ENCODE assay signal across 16 cellular contexts in genomic region chr3:131356006-131356405, GRCh38. TPM values are rescaled to one million over a fixed set of nuclear protein-coding genes. Genes with fewer than 3 reads are reported as not detected.
DNase-seq lines count a peak whose midpoint lies in the region; ATAC-seq and TF ChIP-seq lines count a peak whose summit lies in the region.
"Had no signal": no experiment of that assay in that cellular context is flagged by ENCODE, and none has a peak within 500 bp of the region (broad histone marks: within the 10 kb centered on the region; RNA-seq: fewer than 3 reads in every experiment).

No MANE protein-coding gene starts in this region.

- H3K4me3 ChIP-seq in MG63 (no peak overlapping the region), fibroblast of villous mesenchyme (ENCODE audit: low read depth, low read length) (no peak overlapping the region)
- H3K4me3 ChIP-seq: SJCRH30 had no signal

- peak; percentile 33 for DNase-seq in AG08395 (ENCODE audit: low spot score)
- DNase-seq in EL = peak; percentile 90
- peak; percentile 34 for DNase-seq in MG63
- DNase-seq in fibroblast of villous mesenchyme (ENCODE audit: low read depth) = peak; percentile 2
- DNase-seq in NCI-H128 (lab: John Stamatoyannopoulos, UW; ENCODE audit: unreplicated experiment) = no peak
- DNase-seq in NCI-H1436 (lab: John Stamatoyannopoulos, UW) = no peak
- DNase-seq in T-cell = no peak
- DNase-seq: GOT3, Karpas-422, NCI-H1417, NCI-H1930, NCI-H2171, NCI-H446, NCI-H69, SJCRH30 had no signal

- no peak overlapping the region for H3K4me3 Mint-ChIP-seq in T-cell

- no peak overlapping the region for H3K27ac Mint-ChIP-seq in T-cell

- peaks cover under 1 to 2% (median under 1%) of the 10 kb centered on the region in 3 donors for H3K4me1 Mint-ChIP-seq in T-cell

- H3K9me3 ChIP-seq in MG63 = no peaks in the 10 kb centered on the region
- H3K9me3 ChIP-seq: SJCRH30 had no signal

- TF ChIP-seq CTCF in fibroblast of villous mesenchyme (IDR thresholded peaks at IDR 0.05; ENCODE audit: insufficient read depth, low read depth, low read length) = no peak

- CTCF ChIA-PET in T-cell (lab: Charles Lee) = no interaction called here

- ATAC-seq in T-cell (replicated peaks in 1 of 4) (no peak), HG02852 (IDR thresholded peaks at IDR 0.05; ENCODE audit: unreplicated experiment) (no peak)

- H3K9me3 Mint-ChIP-seq in T-cell = no peaks in the 10 kb centered on the region

- no peaks in the 10 kb centered on the region for H3K36me3 Mint-ChIP-seq in T-cell

- H3K27me3 Mint-ChIP-seq in T-cell = peaks cover 15 to 23% of the 10 kb centered on the region in 2 donors

- POLR2A ChIA-PET in T-cell (lab: Charles Lee) = no interaction called here

- H3K36me3 ChIP-seq in MG63 = no peaks in the 10 kb centered on the region
- H3K36me3 ChIP-seq: SJCRH30 had no signal

- no peaks in the 10 kb centered on the region for H3K27me3 ChIP-seq in MG63
- H3K27me3 ChIP-seq: SJCRH30 had no signal

RNA-seq across cellular contexts. Expression of gene NUDT16, which starts 25.6 kb away (rescaled TPM):
- total RNA-seq in MG63 (2014; rRNA removed; shearing (Covaris generic); ENCODE audit: low replicate concordance) = 14.3 and 18.2 TPM in 2 replicates
- 7.3 and 10.0 TPM in 2 replicates for total RNA-seq in fibroblast of villous mesenchyme
- 10 to 100 TPM in 3 of 5 donors, 1 to 10 TPM in 2; 6.7 to 13.5 (median 12.8) TPM for total RNA-seq in T-cell

Comparison
In these comparisons a context has a peak if more than half of its experiments do, and no peak if none do; other contexts are left out.
1. DNase-seq: peak in AG08395 (single experiment), EL (single experiment), MG63 (single experiment) and fibroblast of villous mesenchyme (single experiment); none in NCI-H128 (single experiment), NCI-H1436 (single experiment) and T-cell (0 of 34).